11 cellular contexts compared by ENCODE assay signal in genomic region chr10:14665304-14665703, GRCh38.
DNase-seq lines count a peak whose midpoint lies in the region; ATAC-seq and TF ChIP-seq lines count a peak whose summit lies in the region.
"Had no signal": no experiment of that assay in that cellular context is flagged by ENCODE, and none has a peak within 500 bp of the region (broad histone marks: within the 10 kb centered on the region; RNA-seq: fewer than 3 reads in every experiment).

No MANE protein-coding gene starts in this region.

- DNase-seq in NCI-H82 (lab: John Stamatoyannopoulos, UW) (peak; percentile 24), NCI-H82 treated with DMSO at 0.1 percent for 48 hours (lab: John Stamatoyannopoulos, UW; ENCODE audit: unreplicated experiment) (no peak), NCI-H1105 treated with DMSO at 0.1 percent for 48 hours (lab: John Stamatoyannopoulos, UW) (peak; percentile 66), myocyte (ENCODE audit: low read depth) (peak; percentile 70), SK-N-SH (no peak)
- no peak for DNase-seq in stimulated activated CD8-positive, alpha-beta memory T cell treated with anti-CD3 and anti-CD28 coated beads, Interleukin-4, amount 100 ng/mL, for 48 hours
- no peak for DNase-seq in T-helper 2 cell treated with Interferon-gamma antibody and Interleukin-4, amounts not matched to agents 5 μg/mL and 100 μg/mL, for 36 hours (ENCODE audit: low spot score)
- DNase-seq: adrenal gland, left lung had no signal

- no peaks in the 10 kb centered on the region for H3K36me3 ChIP-seq in SK-N-SH (replicated peaks in 1 of 2; ENCODE audit: control insufficient read depth in 1 of 2, insufficient read depth in 2 of 2, low read length in 1 of 2)
- H3K36me3 ChIP-seq: adrenal gland, left lung had no signal

- H4K20me1 ChIP-seq in SK-N-SH (ENCODE audit: insufficient read depth), result no peaks in the 10 kb centered on the region

- no peaks in the 10 kb centered on the region for H3K27me3 ChIP-seq in SK-N-SH (ENCODE audit: insufficient read depth)
- H3K27me3 ChIP-seq: adrenal gland, left lung had no signal

- H3K9me3 Mint-ChIP-seq in activated T-helper 17 cell treated with anti-CD3 and anti-CD28 coated beads, Interleukin-2, amount 50 U/mL, for 72 hours, result peaks cover 14% of the 10 kb centered on the region
- H3K9me3 Mint-ChIP-seq in T-helper 2 cell treated with Interferon-gamma antibody and Interleukin-4, amounts not matched to agents 5 μg/mL and 100 μg/mL, for 36 hours, result peaks cover 39% of the 10 kb centered on the region

- no peaks in the 10 kb centered on the region for H3K9me2 ChIP-seq in SK-N-SH

- peak overlapping the region; percentile 89 for H3K27ac Mint-ChIP-seq in activated T-helper 17 cell treated with anti-CD3 and anti-CD28 coated beads, Interleukin-2, amount 50 U/mL, for 72 hours
- no peak overlapping the region for H3K27ac Mint-ChIP-seq in T-helper 2 cell treated with Interferon-gamma antibody and Interleukin-4, amounts not matched to agents 5 μg/mL and 100 μg/mL, for 36 hours
- H3K27ac Mint-ChIP-seq: progenitor cell of endocrine pancreas had no signal

- CTCF ChIA-PET in SK-N-SH (lab: Yijun Ruan, JAX), result interaction anchor here (0.7 kb wide), 1 partner anchor 19 kb away, joined by 3 read pairs; no protein-coding TSS in a partner anchor

- H2AFZ ChIP-seq in SK-N-SH (ENCODE audit: low read depth), result no peak overlapping the region

- H3K4me3 Mint-ChIP-seq in activated T-helper 17 cell treated with anti-CD3 and anti-CD28 coated beads, Interleukin-2, amount 50 U/mL, for 72 hours, result peak overlapping the region; percentile 42
- H3K4me3 Mint-ChIP-seq in T-helper 2 cell treated with Interferon-gamma antibody and Interleukin-4, amounts not matched to agents 5 μg/mL and 100 μg/mL, for 36 hours, result no peak overlapping the region

- H3K79me2 ChIP-seq in SK-N-SH (ENCODE audit: insufficient read depth), result no peaks in the 10 kb centered on the region

- H3K9ac ChIP-seq in SK-N-SH, result no peak overlapping the region

- no peak for TF ChIP-seq EP300 in SK-N-SH (IDR thresholded peaks at IDR 0.05; ENCODE audit: borderline replicate concordance in 1 of 2, low read depth in 1 of 2, low read length in 1 of 2)

- no peaks in the 10 kb centered on the region for H3K9me3 ChIP-seq in SK-N-SH
- H3K9me3 ChIP-seq: adrenal gland had no signal

- TF ChIP-seq RAD21 in SK-N-SH (IDR thresholded peaks at IDR 0.05; ENCODE audit: low read length), result no peak

- H3K4me2 ChIP-seq in SK-N-SH, result no peak overlapping the region

- POLR2A ChIA-PET in SK-N-SH (lab: Yijun Ruan, JAX), result no interaction called here

- H3K4me1 ChIP-seq in SK-N-SH (ENCODE audit: control insufficient read depth in 1 of 2, insufficient read depth in 2 of 2, low read depth in 1 of 2, low read length in 1 of 2), result peaks cover 0 to 16% of the 10 kb centered on the region in 2 experiments; a peak in 2 of 4 replicates
- H3K4me1 ChIP-seq: adrenal gland had no signal

- H3F3A ChIP-seq in SK-N-SH (replicated peaks; ENCODE audit: insufficient read depth), result no peaks in the 10 kb centered on the region

- H3K27me3 Mint-ChIP-seq in activated T-helper 17 cell treated with anti-CD3 and anti-CD28 coated beads, Interleukin-2, amount 50 U/mL, for 72 hours, result no peaks in the 10 kb centered on the region
- no peaks in the 10 kb centered on the region for H3K27me3 Mint-ChIP-seq in T-helper 2 cell treated with Interferon-gamma antibody and Interleukin-4, amounts not matched to agents 5 μg/mL and 100 μg/mL, for 36 hours (ENCODE audit: low read depth)
- H3K27me3 Mint-ChIP-seq: progenitor cell of endocrine pancreas had no signal

- H3K27ac ChIP-seq in SK-N-SH (ENCODE audit: low read depth in 2 of 2, low read length in 1 of 2), result no peak overlapping the region
- H3K27ac ChIP-seq: adrenal gland, left lung had no signal

- ATAC-seq in activated T-helper 17 cell treated with anti-CD3 and anti-CD28 coated beads, Interleukin-2, amount 50 U/mL, for 72 hours (replicated peaks), result peak; percentile 82
- ATAC-seq: left lung had no signal

- no peak overlapping the region for H3K4me3 ChIP-seq in SK-N-SH (ENCODE audit: low read depth in 2 of 2, low read length in 1 of 2)
- H3K4me3 ChIP-seq: adrenal gland, left lung had no signal

- no peaks in the 10 kb centered on the region for H3K36me3 Mint-ChIP-seq in activated T-helper 17 cell treated with anti-CD3 and anti-CD28 coated beads, Interleukin-2, amount 50 U/mL, for 72 hours (ENCODE audit: low read depth)
- peaks cover 25% of the 10 kb centered on the region for H3K36me3 Mint-ChIP-seq in T-helper 2 cell treated with Interferon-gamma antibody and Interleukin-4, amounts not matched to agents 5 μg/mL and 100 μg/mL, for 36 hours (ENCODE audit: low read depth)

- 9% methylated on average over 1 of the region's 1 CpG for WGBS in SK-N-SH (ENCODE audit: low lambda C conversion rate)

- no peak for TF ChIP-seq CTCF in SK-N-SH (IDR thresholded peaks at IDR 0.05)

- peaks cover 50% of the 10 kb centered on the region for H3K4me1 Mint-ChIP-seq in activated T-helper 17 cell treated with anti-CD3 and anti-CD28 coated beads, Interleukin-2, amount 50 U/mL, for 72 hours
- H3K4me1 Mint-ChIP-seq in T-helper 2 cell treated with Interferon-gamma antibody and Interleukin-4, amounts not matched to agents 5 μg/mL and 100 μg/mL, for 36 hours (ENCODE audit: low read depth), result peaks cover 23% of the 10 kb centered on the region

TF ChIP-seq in SK-N-SH, 30 proteins besides CTCF, POLR2A, EP300 and RAD21 (continues in another document):
- no peak for TF ChIP-seq SIN3A (IDR thresholded peaks at IDR 0.05; ENCODE audit: borderline replicate concordance, low read depth, low read length)
- TF ChIP-seq NFIC (IDR thresholded peaks at IDR 0.05; ENCODE audit: borderline replicate concordance), result no peak
- no peak for TF ChIP-seq CHD2 (IDR thresholded peaks at IDR 0.05; ENCODE audit: low read length, partially characterized antibody)
- no peak for TF ChIP-seq TEAD4 (IDR thresholded peaks at IDR 0.05; ENCODE audit: borderline replicate concordance, insufficient read depth)
- TF ChIP-seq RCOR1 (IDR thresholded peaks at IDR 0.05; ENCODE audit: low read length), result no peak
- no peak for TF ChIP-seq MXI1 (IDR thresholded peaks at IDR 0.05; ENCODE audit: low read depth, low read length)
- no peak for TF ChIP-seq RFX5 (IDR thresholded peaks at IDR 0.05; ENCODE audit: low read length)
- no peak for TF ChIP-seq USF2 (IDR thresholded peaks at IDR 0.05; ENCODE audit: borderline replicate concordance, low read depth, low read length)
- TF ChIP-seq SMC3 (IDR thresholded peaks at IDR 0.05; ENCODE audit: low read depth, low read length), result no peak
- TF ChIP-seq FOSL2 (IDR thresholded peaks at IDR 0.05; ENCODE audit: borderline replicate concordance, low read depth), result no peak
- TF ChIP-seq RXRA (IDR thresholded peaks at IDR 0.05; ENCODE audit: borderline replicate concordance, low read depth), result no peak
- no peak for TF ChIP-seq FOXM1 (IDR thresholded peaks at IDR 0.05; ENCODE audit: low read depth)
- no peak for TF ChIP-seq EZH2phosphoT487 (IDR thresholded peaks at IDR 0.05; ENCODE audit: borderline replicate concordance, low read depth)
- TF ChIP-seq IRF3 (IDR thresholded peaks at IDR 0.05; ENCODE audit: low read depth, low read length), result no peak
- no peak for TF ChIP-seq YY1 (IDR thresholded peaks at IDR 0.05; ENCODE audit: low read depth)
- no peak for TF ChIP-seq GATA2 (CRISPR knock-in tag; IDR thresholded peaks at IDR 0.05)
- no peak for TF ChIP-seq GABPA (IDR thresholded peaks at IDR 0.05; ENCODE audit: low read depth)
- TF ChIP-seq FOXJ3 (CRISPR knock-in tag; IDR thresholded peaks at IDR 0.05), result no peak
- no peak for TF ChIP-seq REST (IDR thresholded peaks at IDR 0.05; ENCODE audit: low read depth, low read length)

Comparison
In these comparisons a context has a peak if more than half of its experiments do, and no peak if none do; other contexts are left out.
1. DNase-seq: peak in NCI-H82 (single experiment), NCI-H1105 treated with DMSO at 0.1 percent for 48 hours (single experiment) and myocyte (single experiment); none in NCI-H82 treated with DMSO at 0.1 percent for 48 hours (single experiment), SK-N-SH (single experiment), stimulated activated CD8-positive, alpha-beta memory T cell treated with anti-CD3 and anti-CD28 coated beads, Interleukin-4, amount 100 ng/mL, for 48 hours (single experiment) and T-helper 2 cell treated with Interferon-gamma antibody and Interleukin-4, amounts not matched to agents 5 μg/mL and 100 μg/mL, for 36 hours (single experiment).